1 cellular context compared by ENCODE assay signal in the genomic region with DNA sequence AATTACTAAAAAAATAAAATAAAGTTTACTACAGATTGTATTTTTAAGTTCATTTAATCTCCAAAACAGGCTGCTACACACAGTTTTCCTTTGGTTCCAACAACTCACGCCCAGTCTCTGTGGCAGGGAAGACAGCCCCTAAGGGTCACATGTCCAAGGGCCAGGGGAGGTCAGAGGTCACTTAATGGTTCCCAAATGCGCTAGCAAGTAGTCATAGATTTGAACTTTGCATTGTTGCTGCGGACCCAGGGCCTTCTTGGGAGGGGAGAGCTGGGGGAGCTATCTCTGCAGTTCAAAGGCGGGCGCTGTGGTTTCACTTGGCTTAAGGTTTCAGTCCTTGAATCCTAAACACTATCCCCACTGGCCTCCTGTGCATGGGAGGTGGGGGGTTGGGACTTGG.
TF ChIP-seq lines count a peak whose summit lies in the region.

No MANE protein-coding gene starts in this region.

TF ChIP-seq in IMR-90, 13 proteins besides CTCF, POLR2A, EP300 and RAD21:
- TF ChIP-seq NFE2L2 (IDR thresholded peaks at IDR 0.05; ENCODE audit: low read depth, low read length) (no peak), SMC3 (IDR thresholded peaks at IDR 0.05; ENCODE audit: low read depth, low read length) (no peak), FOS (IDR thresholded peaks at IDR 0.05; ENCODE audit: low read depth, low read length) (no peak), MXI1 (IDR thresholded peaks at IDR 0.05; ENCODE audit: borderline replicate concordance, low read depth, low read length) (no peak), CEBPB (IDR thresholded peaks at IDR 0.05; ENCODE audit: low read depth, low read length) (no peak), MAFK (IDR thresholded peaks at IDR 0.05; ENCODE audit: low read depth, low read length) (no peak), USF2 (IDR thresholded peaks at IDR 0.05; ENCODE audit: low read depth, low read length) (no peak), ELK1 (IDR thresholded peaks at IDR 0.05; ENCODE audit: borderline replicate concordance, low read depth, low read length) (no peak), BHLHE40 (IDR thresholded peaks at IDR 0.05; ENCODE audit: low read depth, low read length) (no peak), RCOR1 (IDR thresholded peaks at IDR 0.05; ENCODE audit: insufficient replicate concordance, low read length) (no peak), MAZ (IDR thresholded peaks at IDR 0.05; ENCODE audit: borderline replicate concordance, low read depth, low read length) (no peak), CHD1 (IDR thresholded peaks at IDR 0.05; ENCODE audit: low read depth, low read length) (no peak), RFX5 (IDR thresholded peaks at IDR 0.05; ENCODE audit: low read depth, low read length) (no peak)
